8 cellular contexts compared by ENCODE assay signal in genomic region chr11:66288866-66289547, GRCh38. TPM values are rescaled to one million over a fixed set of nuclear protein-coding genes. Genes with fewer than 3 reads are reported as not detected.
DNase-seq lines count a peak whose midpoint lies in the region; ATAC-seq, FAIRE-seq and TF ChIP-seq lines count a peak whose summit lies in the region.

Gene YIF1A, minus strand, starts transcription at chr11:66289143. Its CDS starts 158 bp downstream, at chr11:66288985.

- peak; percentile 98 for FAIRE-seq in keratinocyte (lab: Jason Lieb, UNC)

- H3K4me2 ChIP-seq in keratinocyte (ENCODE audit: control insufficient read depth, extremely low read depth, insufficient read depth, low read depth, low read length): peak within 1 kb of the TSS; percentile 98

- no peaks in the 10 kb centered on the region for H3K9me3 Mint-ChIP-seq in chondrocyte (ENCODE audit: low read depth)

- peak within 1 kb of the TSS; percentile 76 to 91 (median 85) for H3K4me3 ChIP-seq in keratinocyte (ENCODE audit: control insufficient read depth in 2 of 3, extremely low read depth in 1 of 3, insufficient read depth in 2 of 3, low read depth in 1 of 3, low read length in 3 of 3)

- H3K4me1 ChIP-seq in keratinocyte (ENCODE audit: control insufficient read depth, extremely low read depth, insufficient read depth, low read length): peaks cover 16% of the 10 kb centered on the region

- H4K20me1 ChIP-seq in keratinocyte (ENCODE audit: control insufficient read depth, extremely low read depth, insufficient read depth, low read length): no peaks in the 10 kb centered on the region

- no peaks in the 10 kb centered on the region for H3K9me3 ChIP-seq in keratinocyte (ENCODE audit: control insufficient read depth, low read depth, low read length)

- DNase-seq in AML-193 (lab: John Stamatoyannopoulos, UW): peak; percentile 96
- DNase-seq in NCI-H510A treated with DMSO at 0.1 percent for 48 hours (lab: John Stamatoyannopoulos, UW): peak; percentile 98
- DNase-seq in activated CD4-positive, alpha-beta T cell treated with anti-CD3 and anti-CD28 coated beads for 24 hours (ENCODE audit: low read depth in 2 of 2): peak; percentile 95 to 97
- DNase-seq in chondrocyte (ENCODE audit: low spot score): peak; percentile 100
- DNase-seq in keratinocyte (ENCODE audit: low read depth, low spot score): peak; percentile 99
- DNase-seq in stimulated activated CD4-positive, alpha-beta T cell treated with anti-CD3 and anti-CD28 coated beads, Interleukin-15, amount 100 ng/mL, for 1 hour (ENCODE audit: low read depth in 1 of 2, low spot score in 1 of 2): peak; percentile 94 to 96

- H3K27ac ChIP-seq in keratinocyte (ENCODE audit: control insufficient read depth, insufficient read depth, low read length): peak within 1 kb of the TSS; percentile 75

- peaks cover 27% of the 10 kb centered on the region for H3K79me2 ChIP-seq in keratinocyte (ENCODE audit: control insufficient read depth, insufficient read depth, low read length)

- H3K27me3 Mint-ChIP-seq in chondrocyte (ENCODE audit: low read depth): peaks cover 5% of the 10 kb centered on the region

- H2AFZ ChIP-seq in keratinocyte (ENCODE audit: control insufficient read depth, low read length): peak within 1 kb of the TSS; percentile 70

- peak; percentile 36 for TF ChIP-seq CTCF in chondrocyte (IDR thresholded peaks at IDR 0.05)
- peak in 1 of 3 experiments; percentile 21 for TF ChIP-seq CTCF in keratinocyte (optimal IDR thresholded peaks at IDR 0.05 in 1 of 3, IDR thresholded peaks at IDR 0.05 in 1 of 3, conservative IDR thresholded peaks at IDR 0.05 in 1 of 3; ENCODE audit: extremely low read depth in 1 of 3, insufficient read depth in 2 of 3, low read length in 3 of 3)

- peak; percentile 90 for ATAC-seq in HG03439 (IDR thresholded peaks at IDR 0.05; ENCODE audit: unreplicated experiment)

- TF ChIP-seq POLR2A in GM19193 (IDR thresholded peaks at IDR 0.05; ENCODE audit: extremely low read depth, insufficient read depth, insufficient read length): peak; percentile 83

- H3K27me3 ChIP-seq in keratinocyte (ENCODE audit: control insufficient read depth, extremely low read depth, insufficient read depth, low read length): peaks cover 24% of the 10 kb centered on the region

- peak within 1 kb of the TSS; percentile 87 for H3K4me3 Mint-ChIP-seq in chondrocyte (ENCODE audit: unreplicated experiment)

- no peaks in the 10 kb centered on the region for H3K9me1 ChIP-seq in keratinocyte (ENCODE audit: control insufficient read depth, extremely low read depth, insufficient read depth, low read length)

- dilution Hi-C loops in keratinocyte (cut with MboI; ENCODE audit: extremely low pct_ligation_motif_present, low sequenced_read_pairs): no loop called here

- H3K36me3 ChIP-seq in keratinocyte (ENCODE audit: control insufficient read depth in 2 of 2, extremely low read depth in 1 of 2, insufficient read depth in 2 of 2, low read length in 2 of 2): peaks cover 9 to 11% of the 10 kb centered on the region in 2 experiments

- peaks cover 43% of the 10 kb centered on the region for H3K4me1 Mint-ChIP-seq in chondrocyte (ENCODE audit: low read depth)

- no peaks in the 10 kb centered on the region for H3K36me3 Mint-ChIP-seq in chondrocyte (ENCODE audit: low read depth)

- peak within 1 kb of the TSS; percentile 98 for H3K27ac Mint-ChIP-seq in chondrocyte (ENCODE audit: unreplicated experiment)

- H3K9ac ChIP-seq in keratinocyte (ENCODE audit: control insufficient read depth, extremely low read depth, insufficient read depth, low read length): peak within 1 kb of the TSS; percentile 96

RNA-seq across cellular contexts. Expression of gene YIF1A, which starts in this region (rescaled TPM):
- 180 to 193 TPM (median 187 TPM) in 3 replicates for total RNA-seq in chondrocyte
- polyA plus RNA-seq in keratinocyte: 80.3 to 157 TPM (median 87.5 TPM) in 3 replicates
- polyA plus RNA-seq in keratinocyte (2011; ENCODE audit: low read depth): 14.7 TPM
- 96.1 and 149 TPM in 2 replicates for polyA plus RNA-seq in keratinocyte (2011; cell fraction: cytosol; rRNA removed)
- polyA plus RNA-seq in keratinocyte (2011; cell fraction: nucleus; rRNA removed): 96.2 and 108 TPM in 2 replicates
- polyA plus RNA-seq in keratinocyte (2012; ENCODE audit: low replicate concordance): 106 and 137 TPM in 2 replicates
- polyA minus RNA-seq in keratinocyte: 111 to 173 TPM (median 122 TPM) in 3 replicates
- polyA minus RNA-seq in keratinocyte (2011; cell fraction: cytosol; rRNA and poly(A)+ RNA removed): 246 TPM
- polyA minus RNA-seq in keratinocyte (2011; cell fraction: nucleus; rRNA and poly(A)+ RNA removed): 43.4 and 45.8 TPM in 2 replicates

Comparison
In these comparisons a context has a peak if more than half of its experiments do, and no peak if none do; other contexts are left out.
1. Peak in every context shown above with its lines: DNase-seq, ATAC-seq, H3K4me3 ChIP-seq and H3K27ac ChIP-seq.